8 cellular contexts compared by ENCODE assay signal in the genomic region with DNA sequence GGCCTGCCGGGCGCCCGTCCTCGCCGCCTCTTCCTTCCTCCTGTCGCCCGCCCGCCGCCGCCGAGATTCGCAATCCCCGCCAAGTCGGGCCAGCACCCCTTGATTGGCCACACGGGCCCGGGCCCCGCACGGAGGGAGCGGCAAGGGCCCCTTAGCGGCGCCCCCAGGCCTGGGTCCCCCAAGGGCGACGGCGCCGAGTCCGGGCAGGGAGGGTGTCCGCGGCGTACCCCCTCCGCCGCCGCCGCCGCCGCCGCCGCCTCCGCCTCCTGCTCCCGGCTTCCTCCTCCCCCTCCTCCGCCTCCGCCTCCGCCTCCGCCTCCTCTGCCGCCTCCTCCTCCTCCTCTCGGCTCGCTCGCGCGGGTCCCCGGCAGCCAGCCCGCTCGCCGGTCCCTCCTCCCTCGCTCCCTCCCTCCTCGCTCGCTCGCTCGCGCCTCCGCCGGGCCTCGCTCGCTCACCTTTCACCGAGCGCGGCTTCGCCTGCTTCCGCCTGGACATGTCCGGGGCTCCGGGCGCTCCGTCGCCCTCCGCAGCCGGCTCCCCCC. TPM values are rescaled to one million over a fixed set of nuclear protein-coding genes. Genes with fewer than 3 reads are reported as not detected.
DNase-seq lines count a peak whose midpoint lies in the region; ATAC-seq and TF ChIP-seq lines count a peak whose summit lies in the region.

No MANE protein-coding gene starts in this region.

- H3K4me1 Mint-ChIP-seq in neural crest cell (peaks cover 54% of the 10 kb centered on the region), type B pancreatic cell (ENCODE audit: unreplicated experiment) (peaks cover 44% of the 10 kb centered on the region)

- H3K36me3 Mint-ChIP-seq in neural crest cell (ENCODE audit: low read depth): peaks cover 3% of the 10 kb centered on the region
- H3K36me3 Mint-ChIP-seq in type B pancreatic cell: peaks cover 4% of the 10 kb centered on the region

- DNase-seq in Ammon's horn (ENCODE audit: low spot score) (peak; percentile 73), HPDE6-E6E7 (ENCODE audit: extremely low spot score) (peak; percentile 51), RPMI7951 (ENCODE audit: low read depth) (peak; percentile 58), foreskin melanocyte (peak; percentile 28), neural crest cell (ENCODE audit: low read depth, low spot score) (peak; percentile 76), type B pancreatic cell (ENCODE audit: extremely low spot score, unreplicated experiment) (peak; percentile 90)
- DNase-seq in activated naive CD4-positive, alpha-beta T cell treated with Interleukin-2 at 50 U/mL for 16 hours: peak; percentile 51

- no peaks in the 10 kb centered on the region for H3K9me3 Mint-ChIP-seq in neural crest cell
- H3K9me3 Mint-ChIP-seq in type B pancreatic cell: no peaks in the 10 kb centered on the region

- peak; percentile 61 for ATAC-seq in GM19452 (IDR thresholded peaks at IDR 0.05; ENCODE audit: unreplicated experiment)

- H3K27ac Mint-ChIP-seq in neural crest cell (ENCODE audit: unreplicated experiment): no peak overlapping the region
- no peak overlapping the region for H3K27ac Mint-ChIP-seq in type B pancreatic cell

- peaks cover 42% of the 10 kb centered on the region for H3K27me3 Mint-ChIP-seq in neural crest cell (ENCODE audit: low read depth)
- H3K27me3 Mint-ChIP-seq in type B pancreatic cell: peaks cover 19% of the 10 kb centered on the region

- H3K4me3 Mint-ChIP-seq in neural crest cell (peak overlapping the region; percentile 44), type B pancreatic cell (peak overlapping the region; percentile 77)

- TF ChIP-seq CTCF in neural crest cell (conservative IDR thresholded peaks at IDR 0.05): no peak
- no peak for TF ChIP-seq CTCF in type B pancreatic cell (conservative IDR thresholded peaks at IDR 0.05)

RNA-seq across cellular contexts. Expression of gene ZNF423, which starts 0.6 kb away (rescaled TPM):
- total RNA-seq in RPMI7951 (2014; rRNA removed; shearing (Covaris generic)): under 0.01 and 0.10 TPM in 2 replicates
- total RNA-seq in neural crest cell: 55.0 and 55.4 TPM in 2 replicates
- 6.1 and 72.6 TPM in 2 replicates for total RNA-seq in type B pancreatic cell (ENCODE audit: low replicate concordance)

Comparison
In these comparisons a context has a peak if more than half of its experiments do, and no peak if none do; other contexts are left out.
1. Peak in every context shown above with its lines: DNase-seq and ATAC-seq.
2. DNase-seq: peak in every context shown above with its lines; median percentile 90 in type B pancreatic cell; 76 in neural crest cell; 73 in Ammon's horn; 58 in RPMI7951; 51 in HPDE6-E6E7; 51 in activated naive CD4-positive, alpha-beta T cell treated with Interleukin-2 at 50 U/mL for 16 hours; 28 in foreskin melanocyte.